ENCODE assay signal across 1 cellular context in the genomic region with DNA sequence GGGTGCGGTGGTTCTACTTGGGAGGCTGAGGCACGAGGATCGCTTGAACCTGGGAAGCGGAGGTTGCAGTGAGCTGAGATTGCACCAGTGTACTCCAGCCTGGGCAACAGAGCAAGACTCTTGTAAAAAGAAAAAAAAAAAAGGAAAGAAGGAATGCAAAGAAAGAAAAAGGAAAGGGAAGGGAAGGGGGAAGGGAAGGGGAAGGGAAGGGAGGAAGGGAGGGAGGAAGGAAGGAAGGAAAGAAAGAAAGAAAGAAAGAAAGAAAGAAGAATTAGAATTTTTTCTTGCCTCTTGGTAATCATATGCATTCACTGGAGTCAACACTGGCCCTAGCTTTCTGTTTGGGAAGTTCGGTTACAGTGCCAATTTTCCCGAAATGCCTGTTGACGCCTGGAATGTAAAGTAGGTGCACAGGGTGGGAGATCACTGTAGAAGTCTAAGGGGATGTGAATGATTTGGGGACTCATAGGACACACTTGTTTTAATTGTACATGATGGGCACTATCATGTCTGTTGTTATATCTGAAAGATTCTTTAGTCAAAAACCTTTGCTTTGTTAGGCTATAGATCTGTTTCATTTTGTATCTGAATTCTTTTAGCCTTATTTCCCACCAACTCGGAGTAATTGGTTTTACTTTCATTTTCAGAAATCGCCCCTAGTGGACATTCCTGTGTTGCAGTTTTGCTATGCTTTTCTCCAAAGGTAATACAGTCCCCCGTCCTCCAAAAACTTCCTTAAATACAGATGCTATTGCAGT.
TF ChIP-seq lines count a peak whose summit lies in the region.

No MANE protein-coding gene starts in this region.

TF ChIP-seq in A549, 52 proteins besides CTCF, POLR2A, EP300 and RAD21:
- TF ChIP-seq, protein P1, sequence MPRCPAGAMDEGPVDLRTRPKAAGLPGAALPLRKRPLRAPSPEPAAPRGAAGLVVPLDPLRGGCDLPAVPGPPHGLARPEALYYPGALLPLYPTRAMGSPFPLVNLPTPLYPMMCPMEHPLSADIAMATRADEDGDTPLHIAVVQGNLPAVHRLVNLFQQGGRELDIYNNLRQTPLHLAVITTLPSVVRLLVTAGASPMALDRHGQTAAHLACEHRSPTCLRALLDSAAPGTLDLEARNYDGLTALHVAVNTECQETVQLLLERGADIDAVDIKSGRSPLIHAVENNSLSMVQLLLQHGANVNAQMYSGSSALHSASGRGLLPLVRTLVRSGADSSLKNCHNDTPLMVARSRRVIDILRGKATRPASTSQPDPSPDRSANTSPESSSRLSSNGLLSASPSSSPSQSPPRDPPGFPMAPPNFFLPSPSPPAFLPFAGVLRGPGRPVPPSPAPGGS (IDR thresholded peaks at IDR 0.05), result no peak
- no peak for TF ChIP-seq TFCP2L1 (CRISPR knock-in tag; IDR thresholded peaks at IDR 0.05)
- no peak for TF ChIP-seq HOXB13 (CRISPR knock-in tag; IDR thresholded peaks at IDR 0.05; ENCODE audit: low read depth)
- TF ChIP-seq NFE2L2 (conservative IDR thresholded peaks at IDR 0.05; ENCODE audit: low read length), result no peak
- TF ChIP-seq, protein P2, sequence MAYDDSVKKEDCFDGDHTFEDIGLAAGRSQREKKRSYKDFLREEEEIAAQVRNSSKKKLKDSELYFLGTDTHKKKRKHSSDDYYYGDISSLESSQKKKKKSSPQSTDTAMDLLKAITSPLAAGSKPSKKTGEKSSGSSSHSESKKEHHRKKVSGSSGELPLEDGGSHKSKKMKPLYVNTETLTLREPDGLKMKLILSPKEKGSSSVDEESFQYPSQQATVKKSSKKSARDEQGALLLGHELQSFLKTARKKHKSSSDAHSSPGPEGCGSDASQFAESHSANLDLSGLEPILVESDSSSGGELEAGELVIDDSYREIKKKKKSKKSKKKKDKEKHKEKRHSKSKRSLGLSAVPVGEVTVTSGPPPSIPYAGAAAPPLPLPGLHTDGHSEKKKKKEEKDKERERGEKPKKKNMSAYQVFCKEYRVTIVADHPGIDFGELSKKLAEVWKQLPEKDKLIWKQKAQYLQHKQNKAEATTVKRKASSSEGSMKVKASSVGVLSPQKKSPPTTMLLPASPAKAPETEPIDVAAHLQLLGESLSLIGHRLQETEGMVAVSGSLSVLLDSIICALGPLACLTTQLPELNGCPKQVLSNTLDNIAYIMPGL (CRISPR knock-in tag; IDR thresholded peaks at IDR 0.05; ENCODE audit: borderline replicate concordance), result no peak
- no peak for TF ChIP-seq ZFP36 (IDR thresholded peaks at IDR 0.05; ENCODE audit: borderline replicate concordance, partially characterized antibody)
- TF ChIP-seq HOXA7 (CRISPR knock-in tag; IDR thresholded peaks at IDR 0.05), result no peak
- TF ChIP-seq, protein P3, sequence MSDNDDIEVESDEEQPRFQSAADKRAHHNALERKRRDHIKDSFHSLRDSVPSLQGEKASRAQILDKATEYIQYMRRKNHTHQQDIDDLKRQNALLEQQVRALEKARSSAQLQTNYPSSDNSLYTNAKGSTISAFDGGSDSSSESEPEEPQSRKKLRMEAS (IDR thresholded peaks at IDR 0.05), result no peak
- TF ChIP-seq SREBF2 (IDR thresholded peaks at IDR 0.05), result no peak
- TF ChIP-seq CHD4 (IDR thresholded peaks at IDR 0.05; ENCODE audit: borderline replicate concordance), result no peak
- no peak for TF ChIP-seq BHLHE40 (IDR thresholded peaks at IDR 0.05; ENCODE audit: low read depth, low read length)
- TF ChIP-seq, protein P4, sequence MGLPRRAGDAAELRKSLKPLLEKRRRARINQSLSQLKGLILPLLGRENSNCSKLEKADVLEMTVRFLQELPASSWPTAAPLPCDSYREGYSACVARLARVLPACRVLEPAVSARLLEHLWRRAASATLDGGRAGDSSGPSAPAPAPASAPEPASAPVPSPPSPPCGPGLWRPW (IDR thresholded peaks at IDR 0.05), result no peak
- TF ChIP-seq RARB (CRISPR knock-in tag; IDR thresholded peaks at IDR 0.05), result no peak
- no peak for TF ChIP-seq FOXS1 (CRISPR knock-in tag; IDR thresholded peaks at IDR 0.05)
- no peak for TF ChIP-seq ESRRA (IDR thresholded peaks at IDR 0.05; ENCODE audit: borderline replicate concordance, low read length)
- TF ChIP-seq PHF8 (IDR thresholded peaks at IDR 0.05; ENCODE audit: borderline replicate concordance, low read depth), result no peak
- no peak for TF ChIP-seq CBX2 (IDR thresholded peaks at IDR 0.05; ENCODE audit: borderline replicate concordance, low read depth)
- TF ChIP-seq EHMT2 (IDR thresholded peaks at IDR 0.05; ENCODE audit: low read depth), result no peak
- TF ChIP-seq KDM5A (IDR thresholded peaks at IDR 0.05), result no peak
TF ChIP-seq in A549: peak in this region for 0.
